Comparison of ENCODE assay signal across 31 cellular contexts in genomic region chr9:82993856-82994605, GRCh38.
"Had no signal": no experiment of that assay in that cellular context is flagged by ENCODE, and none has a peak within 500 bp of the region (broad histone marks: within the 10 kb centered on the region; RNA-seq: fewer than 3 reads in every experiment).

No MANE protein-coding gene starts in this region.

- H3K27ac Mint-ChIP-seq: activated CD4-positive, alpha-beta memory T cell treated with anti-CD3 and anti-CD28 coated beads, Interleukin-2, amount 10 ng/mL, durations not matched to agents 7 days and 5 days; activated naive CD4-positive, alpha-beta T cell treated with anti-CD3 and anti-CD28 coated beads for 36 hours; activated naive CD4-positive, alpha-beta T cell treated with anti-CD3 and anti-CD28 coated beads, Interleukin-2, amount 50 U/mL, for 72 hours; activated T-cell treated with anti-CD3 and anti-CD28 coated beads, Interleukin-2, amount 50 U/mL, for 24 hours; activated T-helper 1 cell treated with anti-CD3 and anti-CD28 coated beads, Interleukin-12 subunit alpha, Interleukin-12 subunit beta, Interleukin-2, Interleukin-4 antibody, amounts not matched to agents 30 ng/mL and 10 ng/mL and 1 ng/mL, durations not matched to agents 14 hours and 24 hours and 36 hours had no signal

- DNase-seq: activated CD4-positive, alpha-beta memory T cell treated with anti-CD3 and anti-CD28 coated beads, Interleukin-2, amount 10 ng/mL, durations not matched to agents 7 days and 5 days; activated CD4-positive, alpha-beta T cell treated with anti-CD3 and anti-CD28 coated beads for 1 hour; activated CD4-positive, alpha-beta T cell treated with anti-CD3 and anti-CD28 coated beads for 48 hours; activated CD4-positive, CD25-positive, alpha-beta regulatory T cell; activated gamma-delta T cell treated with Interleukin-2 at 50 U/mL for 16 hours; activated naive CD4-positive, alpha-beta T cell treated with anti-CD3 and anti-CD28 coated beads for 36 hours; activated T-cell treated with anti-CD3 and anti-CD28 coated beads, Interleukin-2, amount 50 U/mL, for 24 hours; amniotic stem cell; aorta; brain microvascular endothelial cell; IMR-90; Kasumi-1; KBM-7; MM.1S; MV-4-11; NCI-H1092; NCI-H1436 treated with DMSO at 0.1 percent for 48 hours; NCI-H1694 treated with DMSO at 0.1 percent for 48 hours; NCI-H2029; NCI-H345; NCI-H524 treated with DMSO at 0.1 percent for 48 hours; NCI-H748 treated with DMSO at 0.1 percent for 48 hours; OCI-M1; Right ventricle myocardium superior; SW 1271; T-helper 1 cell; T-helper 2 cell; T-helper 9 cell; WERI-Rb-1 had no signal

- H3K36me3 ChIP-seq: brain microvascular endothelial cell, WERI-Rb-1 had no signal

- H3K27ac ChIP-seq: brain microvascular endothelial cell, WERI-Rb-1 had no signal

- H3K36me3 Mint-ChIP-seq: activated naive CD4-positive, alpha-beta T cell treated with anti-CD3 and anti-CD28 coated beads, Interleukin-2, amount 50 U/mL, for 72 hours had no signal

- H3K4me3 Mint-ChIP-seq: activated CD4-positive, alpha-beta memory T cell treated with anti-CD3 and anti-CD28 coated beads, Interleukin-2, amount 10 ng/mL, durations not matched to agents 7 days and 5 days; activated naive CD4-positive, alpha-beta T cell treated with anti-CD3 and anti-CD28 coated beads for 36 hours; activated T-cell treated with anti-CD3 and anti-CD28 coated beads, Interleukin-2, amount 50 U/mL, for 24 hours; activated T-helper 1 cell treated with anti-CD3 and anti-CD28 coated beads, Interleukin-12 subunit alpha, Interleukin-12 subunit beta, Interleukin-2, Interleukin-4 antibody, amounts not matched to agents 30 ng/mL and 10 ng/mL and 1 ng/mL, durations not matched to agents 14 hours and 24 hours and 36 hours had no signal

- H3K4me1 Mint-ChIP-seq: activated CD4-positive, alpha-beta memory T cell treated with anti-CD3 and anti-CD28 coated beads, Interleukin-2, amount 10 ng/mL, durations not matched to agents 7 days and 5 days had no signal

- ATAC-seq: activated naive CD4-positive, alpha-beta T cell treated with anti-CD3 and anti-CD28 coated beads, Interleukin-2, amount 50 U/mL, for 72 hours had no signal

- H3K9me3 Mint-ChIP-seq: activated CD4-positive, alpha-beta memory T cell treated with anti-CD3 and anti-CD28 coated beads, Interleukin-2, amount 10 ng/mL, durations not matched to agents 7 days and 5 days; activated naive CD4-positive, alpha-beta T cell treated with anti-CD3 and anti-CD28 coated beads, Interleukin-2, amount 50 U/mL, for 72 hours; activated T-cell treated with anti-CD3 and anti-CD28 coated beads, Interleukin-2, amount 50 U/mL, for 24 hours; activated T-helper 1 cell treated with anti-CD3 and anti-CD28 coated beads, Interleukin-12 subunit alpha, Interleukin-12 subunit beta, Interleukin-2, Interleukin-4 antibody, amounts not matched to agents 30 ng/mL and 10 ng/mL and 1 ng/mL, durations not matched to agents 14 hours and 24 hours and 36 hours had no signal

- H3K27me3 Mint-ChIP-seq: activated CD4-positive, alpha-beta memory T cell treated with anti-CD3 and anti-CD28 coated beads, Interleukin-2, amount 10 ng/mL, durations not matched to agents 7 days and 5 days; activated T-cell treated with anti-CD3 and anti-CD28 coated beads, Interleukin-2, amount 50 U/mL, for 24 hours had no signal

- H3K27me3 ChIP-seq: brain microvascular endothelial cell had no signal
